Comparison of ENCODE assay signal across 1 cellular context in the genomic region with DNA sequence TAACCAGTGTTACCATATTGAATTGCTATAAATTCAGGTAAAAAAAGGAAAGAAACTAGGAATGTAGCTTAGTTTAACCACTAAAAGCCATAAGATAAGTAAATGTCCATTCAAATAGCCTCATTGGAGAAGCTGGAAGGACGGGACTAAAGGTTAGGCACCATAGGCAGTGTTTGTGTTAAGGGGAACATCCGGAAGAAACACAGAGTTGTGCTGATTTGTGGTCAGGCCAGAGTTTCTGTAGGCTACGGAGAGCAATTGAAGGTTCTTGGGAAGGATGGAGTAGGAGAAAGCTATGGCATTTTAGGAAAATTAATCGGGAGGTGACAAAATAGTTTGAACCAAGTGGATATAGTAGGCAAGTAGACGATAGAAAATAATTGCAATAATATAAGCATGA.
TF ChIP-seq lines count a peak whose summit lies in the region.

No MANE protein-coding gene starts in this region.

TF ChIP-seq in GM12878, 131 proteins besides CTCF, POLR2A, EP300 and RAD21:
- TF ChIP-seq ZNF274 (IDR thresholded peaks at IDR 0.05; ENCODE audit: insufficient read depth, insufficient read length), result no peak
- no peak for TF ChIP-seq RFX5 (IDR thresholded peaks at IDR 0.05; ENCODE audit: low read depth, low read length)
- TF ChIP-seq NRF1 (conservative IDR thresholded peaks at IDR 0.05; ENCODE audit: low read depth, low read length), result no peak
- TF ChIP-seq, protein P1, sequence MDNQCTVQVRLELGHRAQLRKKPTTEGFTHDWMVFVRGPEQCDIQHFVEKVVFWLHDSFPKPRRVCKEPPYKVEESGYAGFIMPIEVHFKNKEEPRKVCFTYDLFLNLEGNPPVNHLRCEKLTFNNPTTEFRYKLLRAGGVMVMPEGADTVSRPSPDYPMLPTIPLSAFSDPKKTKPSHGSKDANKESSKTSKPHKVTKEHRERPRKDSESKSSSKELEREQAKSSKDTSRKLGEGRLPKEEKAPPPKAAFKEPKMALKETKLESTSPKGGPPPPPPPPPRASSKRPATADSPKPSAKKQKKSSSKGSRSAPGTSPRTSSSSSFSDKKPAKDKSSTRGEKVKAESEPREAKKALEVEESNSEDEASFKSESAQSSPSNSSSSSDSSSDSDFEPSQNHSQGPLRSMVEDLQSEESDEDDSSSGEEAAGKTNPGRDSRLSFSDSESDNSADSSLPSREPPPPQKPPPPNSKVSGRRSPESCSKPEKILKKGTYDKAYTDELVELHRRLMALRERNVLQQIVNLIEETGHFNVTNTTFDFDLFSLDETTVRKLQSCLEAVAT (IDR thresholded peaks at IDR 0.05), result no peak
- no peak for TF ChIP-seq BCL11A (IDR thresholded peaks at IDR 0.05; ENCODE audit: low read depth, low read length)
- TF ChIP-seq MYC (IDR thresholded peaks at IDR 0.05; ENCODE audit: insufficient read depth, insufficient read length, insufficient replicate concordance, low read length, severe bottlenecking), result no peak
- TF ChIP-seq KAT2A (conservative IDR thresholded peaks at IDR 0.05; ENCODE audit: control insufficient read depth, low read depth, low read length), result no peak
- TF ChIP-seq CEBPB (IDR thresholded peaks at IDR 0.05; ENCODE audit: borderline replicate concordance in 1 of 2, low read depth in 2 of 2, low read length in 2 of 2), result no peak
- TF ChIP-seq, protein P2, sequence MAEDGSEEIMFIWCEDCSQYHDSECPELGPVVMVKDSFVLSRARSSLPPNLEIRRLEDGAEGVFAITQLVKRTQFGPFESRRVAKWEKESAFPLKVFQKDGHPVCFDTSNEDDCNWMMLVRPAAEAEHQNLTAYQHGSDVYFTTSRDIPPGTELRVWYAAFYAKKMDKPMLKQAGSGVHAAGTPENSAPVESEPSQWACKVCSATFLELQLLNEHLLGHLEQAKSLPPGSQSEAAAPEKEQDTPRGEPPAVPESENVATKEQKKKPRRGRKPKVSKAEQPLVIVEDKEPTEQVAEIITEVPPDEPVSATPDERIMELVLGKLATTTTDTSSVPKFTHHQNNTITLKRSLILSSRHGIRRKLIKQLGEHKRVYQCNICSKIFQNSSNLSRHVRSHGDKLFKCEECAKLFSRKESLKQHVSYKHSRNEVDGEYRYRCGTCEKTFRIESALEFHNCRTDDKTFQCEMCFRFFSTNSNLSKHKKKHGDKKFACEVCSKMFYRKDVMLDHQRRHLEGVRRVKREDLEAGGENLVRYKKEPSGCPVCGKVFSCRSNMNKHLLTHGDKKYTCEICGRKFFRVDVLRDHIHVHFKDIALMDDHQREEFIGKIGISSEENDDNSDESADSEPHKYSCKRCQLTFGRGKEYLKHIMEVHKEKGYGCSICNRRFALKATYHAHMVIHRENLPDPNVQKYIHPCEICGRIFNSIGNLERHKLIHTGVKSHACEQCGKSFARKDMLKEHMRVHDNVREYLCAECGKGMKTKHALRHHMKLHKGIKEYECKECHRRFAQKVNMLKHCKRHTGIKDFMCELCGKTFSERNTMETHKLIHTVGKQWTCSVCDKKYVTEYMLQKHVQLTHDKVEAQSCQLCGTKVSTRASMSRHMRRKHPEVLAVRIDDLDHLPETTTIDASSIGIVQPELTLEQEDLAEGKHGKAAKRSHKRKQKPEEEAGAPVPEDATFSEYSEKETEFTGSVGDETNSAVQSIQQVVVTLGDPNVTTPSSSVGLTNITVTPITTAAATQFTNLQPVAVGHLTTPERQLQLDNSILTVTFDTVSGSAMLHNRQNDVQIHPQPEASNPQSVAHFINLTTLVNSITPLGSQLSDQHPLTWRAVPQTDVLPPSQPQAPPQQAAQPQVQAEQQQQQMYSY (CRISPR knock-in tag; IDR thresholded peaks at IDR 0.05), result no peak
- no peak for TF ChIP-seq IRF4 (IDR thresholded peaks at IDR 0.05; ENCODE audit: low read depth, low read length)
- no peak for TF ChIP-seq MEF2A (IDR thresholded peaks at IDR 0.05; ENCODE audit: insufficient read depth, low read depth, low read length)
- no peak for TF ChIP-seq CREB1 (IDR thresholded peaks at IDR 0.05; ENCODE audit: low read depth)
- TF ChIP-seq, protein P3, sequence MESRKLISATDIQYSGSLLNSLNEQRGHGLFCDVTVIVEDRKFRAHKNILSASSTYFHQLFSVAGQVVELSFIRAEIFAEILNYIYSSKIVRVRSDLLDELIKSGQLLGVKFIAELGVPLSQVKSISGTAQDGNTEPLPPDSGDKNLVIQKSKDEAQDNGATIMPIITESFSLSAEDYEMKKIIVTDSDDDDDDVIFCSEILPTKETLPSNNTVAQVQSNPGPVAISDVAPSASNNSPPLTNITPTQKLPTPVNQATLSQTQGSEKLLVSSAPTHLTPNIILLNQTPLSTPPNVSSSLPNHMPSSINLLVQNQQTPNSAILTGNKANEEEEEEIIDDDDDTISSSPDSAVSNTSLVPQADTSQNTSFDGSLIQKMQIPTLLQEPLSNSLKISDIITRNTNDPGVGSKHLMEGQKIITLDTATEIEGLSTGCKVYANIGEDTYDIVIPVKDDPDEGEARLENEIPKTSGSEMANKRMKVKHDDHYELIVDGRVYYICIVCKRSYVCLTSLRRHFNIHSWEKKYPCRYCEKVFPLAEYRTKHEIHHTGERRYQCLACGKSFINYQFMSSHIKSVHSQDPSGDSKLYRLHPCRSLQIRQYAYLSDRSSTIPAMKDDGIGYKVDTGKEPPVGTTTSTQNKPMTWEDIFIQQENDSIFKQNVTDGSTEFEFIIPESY (IDR thresholded peaks at IDR 0.05), result no peak
- TF ChIP-seq, protein P4, sequence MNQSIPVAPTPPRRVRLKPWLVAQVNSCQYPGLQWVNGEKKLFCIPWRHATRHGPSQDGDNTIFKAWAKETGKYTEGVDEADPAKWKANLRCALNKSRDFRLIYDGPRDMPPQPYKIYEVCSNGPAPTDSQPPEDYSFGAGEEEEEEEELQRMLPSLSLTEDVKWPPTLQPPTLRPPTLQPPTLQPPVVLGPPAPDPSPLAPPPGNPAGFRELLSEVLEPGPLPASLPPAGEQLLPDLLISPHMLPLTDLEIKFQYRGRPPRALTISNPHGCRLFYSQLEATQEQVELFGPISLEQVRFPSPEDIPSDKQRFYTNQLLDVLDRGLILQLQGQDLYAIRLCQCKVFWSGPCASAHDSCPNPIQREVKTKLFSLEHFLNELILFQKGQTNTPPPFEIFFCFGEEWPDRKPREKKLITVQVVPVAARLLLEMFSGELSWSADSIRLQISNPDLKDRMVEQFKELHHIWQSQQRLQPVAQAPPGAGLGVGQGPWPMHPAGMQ (IDR thresholded peaks at IDR 0.05; ENCODE audit: borderline replicate concordance), result no peak
- TF ChIP-seq LARP7 (IDR thresholded peaks at IDR 0.05), result no peak
- TF ChIP-seq ZNF622 (IDR thresholded peaks at IDR 0.05), result no peak
- no peak for TF ChIP-seq RBBP5 (conservative IDR thresholded peaks at IDR 0.05)
